ENCODE assay signal across 1 cellular context in the genomic region with DNA sequence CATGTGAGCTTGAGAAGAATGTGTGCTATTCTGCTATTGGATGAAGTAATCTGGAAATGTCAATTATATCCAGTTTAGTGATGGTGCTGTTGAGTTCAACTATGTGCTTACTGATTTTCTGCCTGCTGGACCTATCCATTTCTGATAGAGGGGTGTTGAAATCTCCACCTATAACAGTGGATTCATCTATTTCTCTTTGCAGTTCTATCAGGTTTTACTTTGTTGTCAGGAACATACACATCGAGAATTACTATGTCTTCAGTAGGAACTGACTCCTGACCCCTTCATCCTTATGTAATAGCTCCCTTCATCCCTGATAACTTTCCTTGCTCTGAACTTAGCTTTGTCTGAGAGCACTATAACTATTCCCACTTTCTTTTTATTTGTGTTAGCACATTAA.
TF ChIP-seq lines count a peak whose summit lies in the region.

No MANE protein-coding gene starts in this region.

TF ChIP-seq in K562, 482 proteins besides CTCF, POLR2A, EP300 and RAD21:
- TF ChIP-seq, protein P1, sequence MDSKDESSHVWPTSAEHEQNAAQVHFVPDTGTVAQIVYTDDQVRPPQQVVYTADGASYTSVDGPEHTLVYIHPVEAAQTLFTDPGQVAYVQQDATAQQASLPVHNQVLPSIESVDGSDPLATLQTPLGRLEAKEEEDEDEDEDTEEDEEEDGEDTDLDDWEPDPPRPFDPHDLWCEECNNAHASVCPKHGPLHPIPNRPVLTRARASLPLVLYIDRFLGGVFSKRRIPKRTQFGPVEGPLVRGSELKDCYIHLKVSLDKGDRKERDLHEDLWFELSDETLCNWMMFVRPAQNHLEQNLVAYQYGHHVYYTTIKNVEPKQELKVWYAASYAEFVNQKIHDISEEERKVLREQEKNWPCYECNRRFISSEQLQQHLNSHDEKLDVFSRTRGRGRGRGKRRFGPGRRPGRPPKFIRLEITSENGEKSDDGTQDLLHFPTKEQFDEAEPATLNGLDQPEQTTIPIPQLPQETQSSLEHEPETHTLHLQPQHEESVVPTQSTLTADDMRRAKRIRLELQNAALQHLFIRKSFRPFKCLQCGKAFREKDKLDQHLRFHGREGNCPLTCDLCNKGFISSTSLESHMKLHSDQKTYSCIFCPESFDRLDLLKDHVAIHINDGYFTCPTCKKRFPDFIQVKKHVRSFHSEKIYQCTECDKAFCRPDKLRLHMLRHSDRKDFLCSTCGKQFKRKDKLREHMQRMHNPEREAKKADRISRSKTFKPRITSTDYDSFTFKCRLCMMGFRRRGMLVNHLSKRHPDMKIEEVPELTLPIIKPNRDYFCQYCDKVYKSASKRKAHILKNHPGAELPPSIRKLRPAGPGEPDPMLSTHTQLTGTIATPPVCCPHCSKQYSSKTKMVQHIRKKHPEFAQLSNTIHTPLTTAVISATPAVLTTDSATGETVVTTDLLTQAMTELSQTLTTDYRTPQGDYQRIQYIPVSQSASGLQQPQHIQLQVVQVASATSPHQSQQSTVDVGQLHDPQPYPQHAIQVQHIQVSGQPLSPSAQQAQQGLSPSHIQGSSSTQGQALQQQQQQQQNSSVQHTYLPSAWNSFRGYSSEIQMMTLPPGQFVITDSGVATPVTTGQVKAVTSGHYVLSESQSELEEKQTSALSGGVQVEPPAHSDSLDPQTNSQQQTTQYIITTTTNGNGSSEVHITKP (IDR thresholded peaks at IDR 0.05; ENCODE audit: partially characterized antibody), result peak; percentile 78
- no peak for TF ChIP-seq CEBPB (tag; IDR thresholded peaks at IDR 0.05)
